In genomic region chr12:113884392-113884791, GRCh38 we compare ENCODE assay signal across 11 cellular contexts.
"Had no signal": no experiment of that assay in that cellular context is flagged by ENCODE, and none has a peak within 500 bp of the region (broad histone marks: within the 10 kb centered on the region; RNA-seq: fewer than 3 reads in every experiment).

No MANE protein-coding gene starts in this region.

- H3K4me3 Mint-ChIP-seq: GM23338, H9, HFFc6 had no signal

- H2AFZ ChIP-seq: GM23248, GM23338 had no signal

- DNase-seq: GM23248, GOT3, H7, H9, HCEC 1CT, HFFc6 had no signal

- H3K9ac ChIP-seq: GM23248 had no signal

- H3K27ac ChIP-seq: GM23248 had no signal

- H3K4me1 ChIP-seq: HAP-1 had no signal

- H3K4me2 ChIP-seq: GM23338 had no signal

- FAIRE-seq: H1, H54 had no signal

- H3K27ac Mint-ChIP-seq: GM23338, H9, HFFc6 had no signal

- H3K36me3 ChIP-seq: HAP-1 had no signal

- ATAC-seq: GM23338, HCT116 had no signal

- H3K4me3 ChIP-seq: GM23248, GM23338, HAP-1 had no signal

- H3K9me3 Mint-ChIP-seq: HFFc6 had no signal
